8 cellular contexts compared by ENCODE assay signal in genomic region chr6:81752969-81753708, GRCh38. TPM values are rescaled to one million over a fixed set of nuclear protein-coding genes. Genes with fewer than 3 reads are reported as not detected.
DNase-seq lines count a peak whose midpoint lies in the region; ATAC-seq and TF ChIP-seq lines count a peak whose summit lies in the region.

No MANE protein-coding gene starts in this region.

- H4K20me1 ChIP-seq in neural progenitor cell (ENCODE audit: low read depth) = peaks cover 14% of the 10 kb centered on the region

- in situ Hi-C loops in SK-MEL-5 (cut with HindIII; ENCODE audit: low pct_unique_long_range_greater_than_20kb, low sequenced_read_pairs) = no loop called here

- peaks cover 19% of the 10 kb centered on the region for H3K79me2 ChIP-seq in neural progenitor cell (ENCODE audit: low read depth)

- peaks cover 28% of the 10 kb centered on the region for H3F3A ChIP-seq in neural progenitor cell (ENCODE audit: low read depth)

- H3K9me3 ChIP-seq in HUES64 (ENCODE audit: insufficient read depth, low read depth, low read length) (no peaks in the 10 kb centered on the region), neural progenitor cell (ENCODE audit: low read depth) (no peaks in the 10 kb centered on the region), stomach smooth muscle (ENCODE audit: control insufficient read depth in 2 of 2, low read length in 2 of 2) (no peaks in the 10 kb centered on the region)

- peak overlapping the region; percentile 92 for H3K4me3 Mint-ChIP-seq in activated naive CD4-positive, alpha-beta T cell treated with anti-CD3 and anti-CD28 coated beads, Interleukin-2, amount 10 ng/mL, durations not matched to agents 7 days and 5 days
- H3K4me3 Mint-ChIP-seq in neural progenitor cell = peak overlapping the region; percentile 95

- H3K27me3 Mint-ChIP-seq in activated naive CD4-positive, alpha-beta T cell treated with anti-CD3 and anti-CD28 coated beads, Interleukin-2, amount 10 ng/mL, durations not matched to agents 7 days and 5 days = peaks cover 53% of the 10 kb centered on the region
- H3K27me3 Mint-ChIP-seq in neural progenitor cell (ENCODE audit: insufficient read depth, low read depth) = no peaks in the 10 kb centered on the region

- H3K27ac ChIP-seq in HUES64 (ENCODE audit: low read depth, low read length) = no peak overlapping the region
- H3K27ac ChIP-seq in neural progenitor cell = no peak overlapping the region
- peak overlapping the region; percentile 98 for H3K27ac ChIP-seq in stomach smooth muscle (ENCODE audit: low read length)

- no peaks in the 10 kb centered on the region for H3K9me3 Mint-ChIP-seq in activated naive CD4-positive, alpha-beta T cell treated with anti-CD3 and anti-CD28 coated beads, Interleukin-2, amount 10 ng/mL, durations not matched to agents 7 days and 5 days
- H3K9me3 Mint-ChIP-seq in neural progenitor cell = no peaks in the 10 kb centered on the region

- H3K36me3 ChIP-seq in HUES64 (ENCODE audit: insufficient read depth, low read length) = no peaks in the 10 kb centered on the region
- H3K36me3 ChIP-seq in neural progenitor cell = no peaks in the 10 kb centered on the region
- peaks cover 0 to 2% of the 10 kb centered on the region in 2 donors for H3K36me3 ChIP-seq in stomach smooth muscle (ENCODE audit: control insufficient read depth in 2 of 2, insufficient read depth in 2 of 2, low read length in 2 of 2)

- peaks cover 2% of the 10 kb centered on the region for H3K36me3 Mint-ChIP-seq in activated naive CD4-positive, alpha-beta T cell treated with anti-CD3 and anti-CD28 coated beads, Interleukin-2, amount 10 ng/mL, durations not matched to agents 7 days and 5 days
- H3K36me3 Mint-ChIP-seq in neural progenitor cell = peaks cover 7% of the 10 kb centered on the region

- H3K27me3 ChIP-seq in HUES64 (ENCODE audit: insufficient read depth, low read length) = peaks cover 44% of the 10 kb centered on the region
- H3K27me3 ChIP-seq in neural progenitor cell = peaks cover 35% of the 10 kb centered on the region
- H3K27me3 ChIP-seq in stomach smooth muscle (ENCODE audit: control insufficient read depth in 1 of 2, insufficient read depth in 2 of 2, low read length in 2 of 2) = no peaks in the 10 kb centered on the region

- peak; percentile 54 for ATAC-seq in GM21526 (IDR thresholded peaks at IDR 0.05; ENCODE audit: low FRiP score, unreplicated experiment)

- CTCF ChIA-PET in activated naive CD4-positive, alpha-beta T cell treated with anti-CD3 and anti-CD28 coated beads, Interleukin-2, amount 10 ng/mL, durations not matched to agents 7 days and 5 days (lab: Charles Lee) = interaction anchor here (0.6 to 1.7 kb wide), 10 partner anchors 8 to 1804 kb away, joined by 3 to 7 read pairs (median 3); no protein-coding TSS in a partner anchor

- peak overlapping the region; percentile 92 for H2AFZ ChIP-seq in neural progenitor cell (replicated peaks)

- H3K4me3 ChIP-seq in HUES64 (ENCODE audit: low read length) (peak overlapping the region; percentile 91), neural progenitor cell (peak overlapping the region; percentile 73), stomach smooth muscle (ENCODE audit: low read length in 2 of 2) (peak overlapping the region; percentile 98)

- H3K4me1 Mint-ChIP-seq in activated naive CD4-positive, alpha-beta T cell treated with anti-CD3 and anti-CD28 coated beads, Interleukin-2, amount 10 ng/mL, durations not matched to agents 7 days and 5 days = peaks cover 24% of the 10 kb centered on the region
- H3K4me1 Mint-ChIP-seq in neural progenitor cell = peaks cover 23% of the 10 kb centered on the region

- H3K4me2 ChIP-seq in neural progenitor cell = peak overlapping the region; percentile 88

- under 1% methylated on average over 62 of the region's 62 CpGs for WGBS in HUES64

- DNase-seq in DMS 273 treated with DMSO at 0.1 percent for 48 hours (lab: John Stamatoyannopoulos, UW) (peak; percentile 63), SK-MEL-5 (ENCODE audit: low read depth, low spot score) (peak; percentile 87), foreskin melanocyte (peak; percentile 86), neural progenitor cell (ENCODE audit: low spot score) (peak; percentile 85)
- DNase-seq in activated naive CD4-positive, alpha-beta T cell treated with anti-CD3 and anti-CD28 coated beads, Interleukin-2, amount 10 ng/mL, durations not matched to agents 7 days and 5 days = peak; percentile 71

- H3K27ac Mint-ChIP-seq in activated naive CD4-positive, alpha-beta T cell treated with anti-CD3 and anti-CD28 coated beads, Interleukin-2, amount 10 ng/mL, durations not matched to agents 7 days and 5 days = peak overlapping the region; percentile 86
- no peak overlapping the region for H3K27ac Mint-ChIP-seq in neural progenitor cell

- peaks cover 5% of the 10 kb centered on the region for H3K4me1 ChIP-seq in HUES64 (ENCODE audit: insufficient read depth, low read length)
- peaks cover 18% of the 10 kb centered on the region for H3K4me1 ChIP-seq in neural progenitor cell
- peaks cover 6% of the 10 kb centered on the region for H3K4me1 ChIP-seq in stomach smooth muscle (ENCODE audit: control insufficient read depth, insufficient read depth, low read length)

- no peak for TF ChIP-seq CTCF in neural progenitor cell (IDR thresholded peaks at IDR 0.05)

- peak overlapping the region; percentile 22; the same call in 1 of the 2 replicates for H3K9ac ChIP-seq in HUES64 (ENCODE audit: low read depth, low read length)
- no peak overlapping the region for H3K9ac ChIP-seq in neural progenitor cell
- H3K9ac ChIP-seq in stomach smooth muscle (ENCODE audit: low read length in 2 of 2) = peak overlapping the region; percentile 75 to 94

RNA-seq across cellular contexts. Expression of gene TENT5A, which starts 0.7 kb away (rescaled TPM):
- polyA plus RNA-seq in HUES64 (2013, experiment 1 of 2) = 1.3 TPM
- 1.1 TPM for polyA plus RNA-seq in HUES64 (2013, experiment 2 of 2)
- total RNA-seq in SK-MEL-5 (2014; rRNA removed; shearing (Covaris generic)) = 38.8 and 39.1 TPM in 2 replicates
- 18.0 and 22.3 TPM in 2 replicates for polyA plus RNA-seq in SK-MEL-5 (2015; cell fraction: cytosol; rRNA removed)
- 38.9 and 44.8 TPM in 2 replicates for polyA plus RNA-seq in SK-MEL-5 (2015; cell fraction: nucleus; rRNA removed)
- 8.7 and 11.7 TPM in 2 replicates for total RNA-seq in neural progenitor cell (ENCODE audit: low replicate concordance)
